ENCODE assay signal across 11 cellular contexts in genomic region chr7:151408498-151408838, GRCh38. TPM values are rescaled to one million over a fixed set of nuclear protein-coding genes. Genes with fewer than 3 reads are reported as not detected.
DNase-seq lines count a peak whose midpoint lies in the region; ATAC-seq and TF ChIP-seq lines count a peak whose summit lies in the region.
"Had no signal": no experiment of that assay in that cellular context is flagged by ENCODE, and none has a peak within 500 bp of the region (broad histone marks: within the 10 kb centered on the region; RNA-seq: fewer than 3 reads in every experiment).

No MANE protein-coding gene starts in this region.

- ATAC-seq in naive B cell (ENCODE audit: low read depth in 2 of 2) = no peak
- ATAC-seq: body of pancreas had no signal

- H3K27ac Mint-ChIP-seq in naive B cell = peak overlapping the region; percentile 58 to 94 (median 90)

- peaks cover 49% of the 10 kb centered on the region for H3K27me3 ChIP-seq in A673 (replicated peaks; ENCODE audit: insufficient read depth, low read depth, low read length, poor library complexity)
- H3K27me3 ChIP-seq in HAP-1 (ENCODE audit: low read depth) = peaks cover 18% of the 10 kb centered on the region
- no peaks in the 10 kb centered on the region for H3K27me3 ChIP-seq in testis

- no peaks in the 10 kb centered on the region for H3K36me3 Mint-ChIP-seq in naive B cell

- POLR2A ChIA-PET in A673 (lab: Charles Lee; ENCODE audit: low non-redundant PET) = no interaction called here

- 53 to 73% methylated on average over 3 to 7 of the region's 7 CpGs for WGBS in testis, 2 donors

- peaks cover 14 to 23% (median 22%) of the 10 kb centered on the region in 3 donors for H3K4me1 Mint-ChIP-seq in naive B cell

- TF ChIP-seq CTCF in A673 (conservative IDR thresholded peaks at IDR 0.05; ENCODE audit: low read depth, low read length) = no peak
- TF ChIP-seq CTCF in testis (IDR thresholded peaks at IDR 0.05) = no peak

- CTCF ChIA-PET in A673 (lab: Charles Lee) = no interaction called here

- H3K9me3 ChIP-seq in A673 (ENCODE audit: low read depth, low read length, poor library complexity, severe bottlenecking) (no peaks in the 10 kb centered on the region), HAP-1 (no peaks in the 10 kb centered on the region), testis (no peaks in the 10 kb centered on the region)
- H3K9me3 ChIP-seq: body of pancreas, suprapubic skin had no signal

- intact Hi-C loops in A673 (cut with micrococcal nuclease; ENCODE audit: unreplicated experiment) = no loop called here
- intact Hi-C loops in testis (cut with DNase I; ENCODE audit: low total_unique reads) = no loop called here

- H3K36me3 ChIP-seq in A673 (ENCODE audit: insufficient read depth, low read length, poor library complexity, severe bottlenecking) = no peaks in the 10 kb centered on the region
- H3K36me3 ChIP-seq in HAP-1 (replicated peaks) = no peaks in the 10 kb centered on the region
- no peaks in the 10 kb centered on the region for H3K36me3 ChIP-seq in testis (ENCODE audit: low read depth, missing control alignments)
- H3K36me3 ChIP-seq: suprapubic skin had no signal

- H3K27ac ChIP-seq in A673 (ENCODE audit: low read depth, low read length, poor library complexity, severe bottlenecking) (no peak overlapping the region), caudate nucleus (ENCODE audit: low read depth, low read length) (peak overlapping the region; percentile 21), testis (no peak overlapping the region)
- H3K27ac ChIP-seq: PC-9 had no signal

- BruUV-seq in A673 (replicated peaks; lab: Mats Ljungman, UMichigan) = no TSS peak

- H3K4me3 ChIP-seq in A673 (ENCODE audit: low read depth, low read length, poor library complexity, severe bottlenecking) (peak overlapping the region; percentile 74), HAP-1 (peak overlapping the region; percentile 55), testis (peak overlapping the region in 1 of 2 donors; percentile 66)
- H3K4me3 ChIP-seq: body of pancreas, PC-9 had no signal

- DNase-seq in A673 (ENCODE audit: low spot score) (no peak), HAP-1 (ENCODE audit: low spot score in 2 of 2) (no peak), caudate nucleus (lab: John Stamatoyannopoulos, UW) (no peak), naive B cell (no peak), germinal center (ENCODE audit: low spot score) (no peak), testis (no peak), NCI-H1417 (lab: John Stamatoyannopoulos, UW) (no peak), UCSD-AML1 (lab: John Stamatoyannopoulos, UW; ENCODE audit: unreplicated experiment) (no peak)

- in situ Hi-C loops in HAP-1 (cut with MboI; ENCODE audit: low sequenced_read_pairs) = no loop called here

- no peaks in the 10 kb centered on the region for H3K9me3 Mint-ChIP-seq in naive B cell

- H3K4me1 ChIP-seq in A673 (ENCODE audit: insufficient read depth, low read length, poor library complexity, severe bottlenecking) (peaks cover 11% of the 10 kb centered on the region), HAP-1 (no peaks in the 10 kb centered on the region), testis (peaks cover 10% of the 10 kb centered on the region)

- peaks cover 31 to 47% (median 42%) of the 10 kb centered on the region in 3 donors for H3K27me3 Mint-ChIP-seq in naive B cell

- H3K4me3 Mint-ChIP-seq in naive B cell = peak overlapping the region in 7 of 8 donors; percentile 58 to 88 (median 69)

- TF ChIP-seq POLR2A in testis (IDR thresholded peaks at IDR 0.05) = no peak

RNA-seq across cellular contexts. Expression of gene WDR86, which starts 1.4 kb away (rescaled TPM):
- total RNA-seq in A673 (2021) (0.86 and 1.9 TPM in 2 replicates), testis (10 to 100 TPM in 1 of 2 donors, 1 to 10 TPM in 1; 9.6 to 20.3 TPM)
- polyA plus RNA-seq in naive B cell (ENCODE audit: low read depth in 6 of 6) (1 to 10 TPM; 1.4 to 3.5 (median 1.9) TPM), testis (ENCODE audit: insufficient read depth, low read depth, low replicate concordance) (2.8 TPM)

RNA-seq across cellular contexts. Expression of gene CRYGN, which starts 31.5 kb away (rescaled TPM):
- total RNA-seq in A673 (2021) (0.13 TPM in 2 replicates), testis (1 to 10 TPM in 1 of 2 donors, under 1 TPM in 1; 0.62 to 1.7 TPM)
- polyA plus RNA-seq in naive B cell (ENCODE audit: low read depth in 6 of 6) (not detected), testis (ENCODE audit: insufficient read depth, low read depth, low replicate concordance) (0.44 TPM)
- total RNA-seq: body of pancreas, suprapubic skin had no signal
